15 cellular contexts compared by ENCODE assay signal in genomic region chr9:4333231-4333740, GRCh38.
"Had no signal": no experiment of that assay in that cellular context is flagged by ENCODE, and none has a peak within 500 bp of the region (broad histone marks: within the 10 kb centered on the region; RNA-seq: fewer than 3 reads in every experiment).

No MANE protein-coding gene starts in this region.

- ATAC-seq: natural killer cell treated with Interleukin-12 subunit alpha and Interleukin-12 subunit beta and Interleukin-15 and Interleukin-18, amount 100 ng/mL, for 72 hours; T-helper 17 cell had no signal

- H3K27me3 ChIP-seq: brain microvascular endothelial cell, tibial artery, vagina had no signal

- H3K4me1 ChIP-seq: prostate gland, vagina had no signal

- H3K36me3 ChIP-seq: brain microvascular endothelial cell, prostate gland, tibial artery, vagina had no signal

- H3K9me3 ChIP-seq: prostate gland, tibial artery, vagina had no signal

- H3K4me3 ChIP-seq: prostate gland, tibial artery, vagina had no signal

- H3K27ac ChIP-seq: brain microvascular endothelial cell, prostate gland, tibial artery, vagina had no signal

- DNase-seq: activated B cell treated with CpG ODN at 0.5 μM for 24 hours; activated CD4-positive, alpha-beta T cell treated with anti-CD3 and anti-CD28 coated beads, Interleukin-2, amount 10 ng/mL, durations not matched to agents 7 days and 5 days; activated CD8-positive, alpha-beta memory T cell treated with anti-CD3 and anti-CD28 coated beads for 24 hours; amygdala; brain microvascular endothelial cell; hippocampal formation; mesenchymal stem cell; nucleus accumbens; stimulated activated CD4-positive, alpha-beta T cell treated with anti-CD3 and anti-CD28 coated beads, Interleukin-4, amount 100 ng/mL, for 4 hours; stimulated activated naive CD8-positive, alpha-beta T cell treated with anti-CD3 and anti-CD28 coated beads, Interleukin-15, amount 100 ng/mL, for 72 hours; T-helper 17 cell; tibial artery had no signal
